ENCODE assay signal across 9 cellular contexts in the genomic region with DNA sequence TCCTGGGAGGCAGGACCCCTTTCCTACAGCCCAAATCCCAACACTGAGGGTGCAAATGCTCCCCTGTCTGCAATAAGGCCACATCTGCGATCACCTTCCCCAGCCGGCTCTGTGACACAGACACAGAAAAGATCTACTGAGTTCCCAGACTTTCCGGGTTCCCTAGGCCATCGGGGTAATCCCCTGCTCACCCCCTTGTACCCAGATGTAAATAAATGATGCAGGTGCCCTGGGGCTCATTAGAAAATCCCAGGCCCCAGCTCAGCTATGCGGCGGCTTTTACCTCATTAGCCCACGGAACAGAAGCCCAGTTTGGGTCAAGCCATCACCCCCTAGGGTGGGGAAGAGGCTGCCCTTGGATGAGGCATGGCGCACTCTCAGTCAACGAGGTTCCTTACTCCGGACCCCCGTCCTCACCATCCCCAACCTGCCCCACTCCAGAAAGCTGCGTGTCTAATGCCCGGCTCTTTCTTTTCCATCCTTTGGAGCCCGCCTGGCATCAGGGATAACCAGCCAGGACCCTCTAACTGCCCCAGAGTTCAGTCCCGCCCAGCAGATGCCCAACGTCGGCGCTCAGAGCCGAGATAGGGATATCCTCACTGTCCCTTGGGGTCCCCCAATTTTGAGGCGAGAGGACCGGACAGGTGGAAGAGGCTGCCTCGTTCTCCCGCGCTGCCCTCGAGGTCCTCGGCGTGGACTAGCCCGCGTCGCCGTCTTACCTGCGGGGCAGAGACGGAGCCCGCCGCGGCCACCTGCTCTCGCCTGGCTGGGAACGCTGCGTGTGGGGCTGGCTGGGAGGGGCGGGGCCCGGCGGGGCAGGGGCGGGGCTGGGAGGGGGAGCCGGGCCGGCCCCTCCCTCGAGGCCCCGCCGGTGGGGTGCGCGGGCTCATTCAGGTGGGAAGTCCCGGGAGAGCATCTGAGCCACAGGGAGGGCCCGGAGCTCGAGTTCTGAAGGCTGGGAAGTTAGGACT. TPM values are rescaled to one million over a fixed set of nuclear protein-coding genes. Genes with fewer than 3 reads are reported as not detected.
DNase-seq lines count a peak whose midpoint lies in the region; ATAC-seq, FAIRE-seq and TF ChIP-seq lines count a peak whose summit lies in the region.
"Had no signal": no experiment of that assay in that cellular context is flagged by ENCODE, and none has a peak within 500 bp of the region (broad histone marks: within the 10 kb centered on the region; RNA-seq: fewer than 3 reads in every experiment).

A gene with protein sequence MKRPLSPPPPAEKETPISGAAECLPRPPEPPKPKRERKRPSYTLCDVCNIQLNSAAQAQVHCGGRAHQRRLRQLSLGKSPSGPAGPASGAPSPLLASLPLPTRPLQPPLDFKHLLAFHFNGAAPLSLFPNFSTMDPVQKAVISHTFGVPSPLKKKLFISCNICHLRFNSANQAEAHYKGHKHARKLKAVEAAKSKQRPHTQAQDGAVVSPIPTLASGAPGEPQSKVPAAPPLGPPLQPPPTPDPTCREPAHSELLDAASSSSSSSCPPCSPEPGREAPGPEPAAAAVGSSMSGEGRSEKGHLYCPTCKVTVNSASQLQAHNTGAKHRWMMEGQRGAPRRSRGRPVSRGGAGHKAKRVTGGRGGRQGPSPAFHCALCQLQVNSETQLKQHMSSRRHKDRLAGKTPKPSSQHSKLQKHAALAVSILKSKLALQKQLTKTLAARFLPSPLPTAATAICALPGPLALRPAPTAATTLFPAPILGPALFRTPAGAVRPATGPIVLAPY (minus strand): TSS at position 783 of the 971 bp plus-strand sequence. CDS start 35,417 bp downstream, outside the sequence.

- H3K4me1 Mint-ChIP-seq in activated CD4-positive, alpha-beta T cell treated with anti-CD3 and anti-CD28 coated beads, Interleukin-2, amount 10 ng/mL, durations not matched to agents 24 days and 14 days, result peaks cover 5% of the 10 kb centered on the region

- no peak for TF ChIP-seq EP300 in esophagus muscularis mucosa (IDR thresholded peaks at IDR 0.05)

- no peak for FAIRE-seq in H54 (lab: Jason Lieb, UNC)
- FAIRE-seq: A549 had no signal

- H3K4me1 ChIP-seq in esophagus muscularis mucosa, result peaks cover 6 to 19% (median 13%) of the 10 kb centered on the region in 4 donors
- H3K4me1 ChIP-seq: A549 had no signal

- 26% methylated on average over 16 of the region's 53 CpGs for WGBS in esophagus muscularis mucosa

- DNase-seq in NCI-H1105 (lab: John Stamatoyannopoulos, UW) (peak; percentile 23), NCI-H1105 treated with DMSO at 0.1 percent for 48 hours (lab: John Stamatoyannopoulos, UW) (no peak), esophagus muscularis mucosa (ENCODE audit: extremely low spot score) (no peak), H54 (ENCODE audit: insufficient read length, low spot score) (no peak)
- DNase-seq in activated CD4-positive, alpha-beta T cell treated with anti-CD3 and anti-CD28 coated beads, Interleukin-2, amount 10 ng/mL, durations not matched to agents 24 days and 14 days, result peak; percentile 75
- DNase-seq in stimulated activated CD8-positive, alpha-beta memory T cell treated with anti-CD3 and anti-CD28 coated beads, Interleukin-4, amount 100 ng/mL, for 48 hours, result peak; percentile 60

- intact Hi-C loops in activated CD4-positive, alpha-beta T cell treated with anti-CD3 and anti-CD28 coated beads, Interleukin-2, amount 10 ng/mL, durations not matched to agents 24 days and 14 days (cut with micrococcal nuclease), result loop anchor here (5.0 kb wide), 1 partner anchor 71 kb away; no protein-coding TSS in a partner anchor
- intact Hi-C loops in esophagus muscularis mucosa (cut with DNase I), result no loop called here

- no peaks in the 10 kb centered on the region for H3K9me3 Mint-ChIP-seq in activated CD4-positive, alpha-beta T cell treated with anti-CD3 and anti-CD28 coated beads, Interleukin-2, amount 10 ng/mL, durations not matched to agents 24 days and 14 days

- H3K4me3 Mint-ChIP-seq in activated CD4-positive, alpha-beta T cell treated with anti-CD3 and anti-CD28 coated beads, Interleukin-2, amount 10 ng/mL, durations not matched to agents 24 days and 14 days, result peak within 1 kb of the TSS; percentile 68

- H3K36me3 ChIP-seq in esophagus muscularis mucosa, result peaks cover 0 to 5% (median 0%) of the 10 kb centered on the region in 4 donors

- peaks cover 5% of the 10 kb centered on the region for H3K36me3 Mint-ChIP-seq in activated CD4-positive, alpha-beta T cell treated with anti-CD3 and anti-CD28 coated beads, Interleukin-2, amount 10 ng/mL, durations not matched to agents 24 days and 14 days (ENCODE audit: low read depth)

- peak within 1 kb of the TSS; percentile 15 to 43 (median 28) for H3K4me3 ChIP-seq in esophagus muscularis mucosa
- H3K4me3 ChIP-seq: A549 had no signal

- TF ChIP-seq CTCF in esophagus muscularis mucosa (IDR thresholded peaks at IDR 0.05), result no peak

- no peaks in the 10 kb centered on the region for H3K9me3 ChIP-seq in esophagus muscularis mucosa
- H3K9me3 ChIP-seq: A549 had no signal

- H3K27ac Mint-ChIP-seq in activated CD4-positive, alpha-beta T cell treated with anti-CD3 and anti-CD28 coated beads, Interleukin-2, amount 10 ng/mL, durations not matched to agents 24 days and 14 days, result no peak within 1 kb of the TSS

- H3K27me3 Mint-ChIP-seq in activated CD4-positive, alpha-beta T cell treated with anti-CD3 and anti-CD28 coated beads, Interleukin-2, amount 10 ng/mL, durations not matched to agents 24 days and 14 days, result peaks cover 21% of the 10 kb centered on the region

- ATAC-seq in GM21529 (IDR thresholded peaks at IDR 0.05; ENCODE audit: unreplicated experiment) (no peak), HG03175 (IDR thresholded peaks at IDR 0.05; ENCODE audit: unreplicated experiment) (no peak)
- ATAC-seq: A549 had no signal

- H3K27ac ChIP-seq in esophagus muscularis mucosa (replicated peaks in 1 of 4), result no peak within 1 kb of the TSS
- H3K27ac ChIP-seq: A549 had no signal

- H3K27me3 ChIP-seq in esophagus muscularis mucosa, result peaks cover 0 to 55% (median 10%) of the 10 kb centered on the region in 4 donors

- TF ChIP-seq POLR2A in esophagus muscularis mucosa (IDR thresholded peaks at IDR 0.05; ENCODE audit: low read depth), result no peak
- no peak for TF ChIP-seq POLR2A in H54 (IDR thresholded peaks at IDR 0.05; ENCODE audit: low read depth, low read length)

RNA-seq across cellular contexts. Expression of the gene that starts here (rescaled TPM):
- 0.16 TPM in 1 of 2 replicates, not detected in the other for total RNA-seq in activated CD4-positive, alpha-beta T cell treated with anti-CD3 and anti-CD28 coated beads, Interleukin-2, amount 10 ng/mL, durations not matched to agents 24 days and 14 days
- total RNA-seq in esophagus muscularis mucosa, result under 1 TPM in 2 of 4 donors, not detected in 2; 0.39 to 0.42 TPM

Comparison
In these comparisons a context has a peak if more than half of its experiments do, and no peak if none do; other contexts are left out.
1. DNase-seq: peak in NCI-H1105 (single experiment) and stimulated activated CD8-positive, alpha-beta memory T cell treated with anti-CD3 and anti-CD28 coated beads, Interleukin-4, amount 100 ng/mL, for 48 hours (single experiment); none in NCI-H1105 treated with DMSO at 0.1 percent for 48 hours (single experiment), esophagus muscularis mucosa (single experiment) and H54 (single experiment).
2. Peak in DNase-seq in activated CD4-positive, alpha-beta T cell treated with anti-CD3 and anti-CD28 coated beads, Interleukin-2, amount 10 ng/mL, durations not matched to agents 24 days and 14 days; RNA of the gene not detected or under 1 TPM.